Comparison of ENCODE assay signal across 8 cellular contexts in genomic region chr18:74196220-74197119, GRCh38. TPM values are rescaled to one million over a fixed set of nuclear protein-coding genes. Genes with fewer than 3 reads are reported as not detected.
DNase-seq lines count a peak whose midpoint lies in the region; ATAC-seq and TF ChIP-seq lines count a peak whose summit lies in the region.

No MANE protein-coding gene starts in this region.

- H3K27me3 Mint-ChIP-seq in type B pancreatic cell = peaks cover 6% of the 10 kb centered on the region

- 24% methylated on average over 9 of the region's 9 CpGs for WGBS in HUES64

- H4K20me1 ChIP-seq in DND-41 (ENCODE audit: insufficient read depth, low read length) = no peaks in the 10 kb centered on the region
- H4K20me1 ChIP-seq in OCI-LY3 (ENCODE audit: insufficient read depth, low read length) = no peaks in the 10 kb centered on the region

- H3K4me2 ChIP-seq in DND-41 (ENCODE audit: insufficient read depth, low read length) = peak overlapping the region; percentile 61
- peak overlapping the region; percentile 85 for H3K4me2 ChIP-seq in OCI-LY3 (ENCODE audit: low read length)

- DNase-seq in DND-41 (peak; percentile 56), activated T-helper 1 cell treated with Interleukin-2 at 50 U/mL for 16 hours (ENCODE audit: low read depth) (peak; percentile 17), fibroblast of the conjunctiva (ENCODE audit: low read depth) (peak; percentile 60), type B pancreatic cell (ENCODE audit: extremely low spot score, unreplicated experiment) (no peak)

- H3K27me3 ChIP-seq in DND-41 (ENCODE audit: insufficient read depth, low read length, poor library complexity) (peaks cover 4% of the 10 kb centered on the region), HUES64 (ENCODE audit: insufficient read depth, low read length) (no peaks in the 10 kb centered on the region), OCI-LY3 (ENCODE audit: low read depth, low read length) (peaks cover 17% of the 10 kb centered on the region), neutrophil (peaks cover 11% of the 10 kb centered on the region)

- H3K9me3 ChIP-seq in DND-41 (ENCODE audit: insufficient read depth, low read length, severe bottlenecking) (no peaks in the 10 kb centered on the region), HUES64 (ENCODE audit: insufficient read depth, low read depth, low read length) (no peaks in the 10 kb centered on the region), OCI-LY3 (ENCODE audit: insufficient read depth, low read length) (no peaks in the 10 kb centered on the region), neutrophil (no peaks in the 10 kb centered on the region)

- H3K36me3 Mint-ChIP-seq in type B pancreatic cell = no peaks in the 10 kb centered on the region

- H3K4me1 ChIP-seq in DND-41 (ENCODE audit: insufficient read depth, low read length) = peaks cover 6% of the 10 kb centered on the region; the same call in 1 of the 2 replicates
- peaks cover 6% of the 10 kb centered on the region for H3K4me1 ChIP-seq in HUES64 (ENCODE audit: insufficient read depth, low read length)
- H3K4me1 ChIP-seq in OCI-LY3 (ENCODE audit: low read length) = peaks cover 13% of the 10 kb centered on the region; the same call in 1 of the 2 replicates
- peaks cover 0 to 4% of the 10 kb centered on the region in 2 experiments for H3K4me1 ChIP-seq in neutrophil (ENCODE audit: control insufficient read depth in 1 of 2, insufficient read depth in 1 of 2, low read depth in 1 of 2, low read length in 1 of 2)

- ATAC-seq in DND-41 (ENCODE audit: insufficient read depth, low read depth) = peak; percentile 92
- peak; percentile 83 for ATAC-seq in GM21576 (IDR thresholded peaks at IDR 0.05; ENCODE audit: unreplicated experiment)

- no peaks in the 10 kb centered on the region for H3K9me3 Mint-ChIP-seq in type B pancreatic cell

- peak overlapping the region; percentile 71 for H3K27ac Mint-ChIP-seq in type B pancreatic cell

- H3K36me3 ChIP-seq in DND-41 (ENCODE audit: insufficient read depth, low read length) = no peaks in the 10 kb centered on the region
- H3K36me3 ChIP-seq in HUES64 (ENCODE audit: insufficient read depth, low read length) = no peaks in the 10 kb centered on the region
- H3K36me3 ChIP-seq in OCI-LY3 (replicated peaks; ENCODE audit: low read depth, low read length) = no peaks in the 10 kb centered on the region
- H3K36me3 ChIP-seq in neutrophil = no peaks in the 10 kb centered on the region

- H3K4me3 Mint-ChIP-seq in type B pancreatic cell = peak overlapping the region; percentile 79

- peaks cover 7% of the 10 kb centered on the region for H3K4me1 Mint-ChIP-seq in type B pancreatic cell (ENCODE audit: unreplicated experiment)

- H3K79me2 ChIP-seq in DND-41 (ENCODE audit: insufficient read depth, low read length) (no peaks in the 10 kb centered on the region), OCI-LY3 (ENCODE audit: low read length) (no peaks in the 10 kb centered on the region)

- H3K27ac ChIP-seq in DND-41 (ENCODE audit: low read length) (no peak overlapping the region), HUES64 (ENCODE audit: low read depth, low read length) (no peak overlapping the region), OCI-LY3 (ENCODE audit: low read length) (no peak overlapping the region), neutrophil (no peak overlapping the region)

- H3K9ac ChIP-seq in DND-41 (ENCODE audit: low read depth, low read length) (no peak overlapping the region), HUES64 (ENCODE audit: low read depth, low read length) (no peak overlapping the region), OCI-LY3 (ENCODE audit: low read length) (peak overlapping the region; percentile 56)

- peak; percentile 97 for TF ChIP-seq CTCF in DND-41 (IDR thresholded peaks at IDR 0.05; ENCODE audit: borderline replicate concordance, extremely low read depth, low read length, poor library complexity, severe bottlenecking)
- TF ChIP-seq CTCF in OCI-LY3 (IDR thresholded peaks at IDR 0.05; ENCODE audit: low read depth, low read length) = peak; percentile 99
- TF ChIP-seq CTCF in neutrophil (IDR thresholded peaks at IDR 0.05) = peak; percentile 91
- peak; percentile 97 for TF ChIP-seq CTCF in type B pancreatic cell (conservative IDR thresholded peaks at IDR 0.05)

- peak overlapping the region; percentile 73 for H2AFZ ChIP-seq in DND-41 (ENCODE audit: low read depth, low read length)
- H2AFZ ChIP-seq in OCI-LY3 (ENCODE audit: low read depth, low read length) = peak overlapping the region; percentile 99

- H3K4me3 ChIP-seq in DND-41 (ENCODE audit: low read depth in 1 of 2, low read length in 2 of 2) (peak overlapping the region in 1 of 2 experiments; percentile 46; a peak in 2 of 4 replicates), HUES64 (ENCODE audit: low read length) (peak overlapping the region; percentile 35; the same call in 1 of the 2 replicates), OCI-LY3 (ENCODE audit: low read length) (peak overlapping the region; percentile 77), neutrophil (ENCODE audit: low read depth in 1 of 2, low read length in 1 of 2) (no peak overlapping the region)

RNA-seq across cellular contexts. Expression of gene TIMM21, which starts 48.1 kb away (rescaled TPM):
- polyA plus RNA-seq in HUES64 (2013, experiment 1 of 2) = 51.1 TPM
- 52.4 TPM for polyA plus RNA-seq in HUES64 (2013, experiment 2 of 2)
- total RNA-seq in type B pancreatic cell (ENCODE audit: low replicate concordance) = 40.2 and 44.8 TPM in 2 replicates

RNA-seq across cellular contexts. Expression of gene FBXO15, which starts 48.8 kb away (rescaled TPM):
- polyA plus RNA-seq in HUES64 (2013, experiment 1 of 2) = 1.8 TPM
- polyA plus RNA-seq in HUES64 (2013, experiment 2 of 2) = 2.9 TPM
- 2.0 and 4.7 TPM in 2 replicates for total RNA-seq in type B pancreatic cell (ENCODE audit: low replicate concordance)

Comparison
In these comparisons a context has a peak if more than half of its experiments do, and no peak if none do; other contexts are left out.
1. H3K4me3 ChIP-seq: peak in HUES64 (single experiment) and OCI-LY3 (single experiment); none in neutrophil (0 of 2).
2. Peak in every context shown above with its lines, with median percentiles within 50 percentile points of each other: CTCF ChIP-seq.